In genomic region chr17:49924116-49924515, GRCh38 we compare ENCODE assay signal across 27 cellular contexts. TPM values are rescaled to one million over a fixed set of nuclear protein-coding genes. Genes with fewer than 3 reads are reported as not detected.
"Had no signal": no experiment of that assay in that cellular context is flagged by ENCODE, and none has a peak within 500 bp of the region (broad histone marks: within the 10 kb centered on the region; RNA-seq: fewer than 3 reads in every experiment).

No MANE protein-coding gene starts in this region.

- DNase-seq: naive thymus-derived CD8-positive, alpha-beta T cell; nephron progenitor cell; occipital lobe; ovary; retina; right lobe of liver; sigmoid colon; small intestine; stimulated activated CD4-positive, alpha-beta T cell treated with anti-CD3 and anti-CD28 coated beads, Interleukin-15, amount 100 ng/mL, for 24 hours; stimulated activated CD4-positive, alpha-beta T cell treated with anti-CD3 and anti-CD28 coated beads, Interleukin-2, amount 100 ng/mL, for 24 hours; stimulated activated CD4-positive, alpha-beta T cell treated with anti-CD3 and anti-CD28 coated beads, Interleukin-2, amount 100 ng/mL, for 48 hours; stimulated activated CD4-positive, alpha-beta T cell treated with anti-CD3 and anti-CD28 coated beads, Interleukin-4, amount 100 ng/mL, for 24 hours; stimulated activated naive B cell treated with anti-CD40 and anti-IgM and Interleukin-4, amounts not matched to agents 10 μg/mL and 1 μg/mL and 100 μg/mL, for 72 hours; stimulated activated naive CD4-positive, alpha-beta T cell treated with Interleukin-2 at 50 U/mL for 16 hours; stomach; thyroid gland; trophoblast cell had no signal

- H3K9me3 ChIP-seq: ovary, prostate gland, right atrium auricular region, right lobe of liver, sigmoid colon, stomach, thoracic aorta, thyroid gland, tibial nerve, upper lobe of left lung, vagina had no signal

- H3K4me3 ChIP-seq: ovary, prostate gland, right atrium auricular region, right lobe of liver, sigmoid colon, stomach, thoracic aorta, thyroid gland, tibial nerve, upper lobe of left lung, vagina had no signal

- H3K36me3 ChIP-seq: ovary, prostate gland, right atrium auricular region, right lobe of liver, sigmoid colon, stomach, thoracic aorta, thyroid gland, tibial nerve, upper lobe of left lung, vagina had no signal

- H3K27me3 ChIP-seq: ovary, right atrium auricular region, right lobe of liver, thyroid gland, vagina had no signal

- H3K27ac ChIP-seq: ovary, parathyroid adenoma, prostate gland, right atrium auricular region, right lobe of liver, sigmoid colon, stomach, thoracic aorta, thyroid gland, tibial nerve, upper lobe of left lung, vagina had no signal

- H3K4me1 ChIP-seq: parathyroid adenoma, prostate gland, right lobe of liver, sigmoid colon, stomach, upper lobe of left lung had no signal

RNA-seq across cellular contexts. Expression of gene DLX4, which starts 44.9 kb away (rescaled TPM):
- total RNA-seq: occipital lobe, prostate gland, pulmonary artery endothelial cell, right lobe of liver, sigmoid colon, skeletal muscle tissue, stomach, temporal lobe, thoracic aorta, tibial nerve had no signal
